1 cellular context compared by ENCODE assay signal in the genomic region with DNA sequence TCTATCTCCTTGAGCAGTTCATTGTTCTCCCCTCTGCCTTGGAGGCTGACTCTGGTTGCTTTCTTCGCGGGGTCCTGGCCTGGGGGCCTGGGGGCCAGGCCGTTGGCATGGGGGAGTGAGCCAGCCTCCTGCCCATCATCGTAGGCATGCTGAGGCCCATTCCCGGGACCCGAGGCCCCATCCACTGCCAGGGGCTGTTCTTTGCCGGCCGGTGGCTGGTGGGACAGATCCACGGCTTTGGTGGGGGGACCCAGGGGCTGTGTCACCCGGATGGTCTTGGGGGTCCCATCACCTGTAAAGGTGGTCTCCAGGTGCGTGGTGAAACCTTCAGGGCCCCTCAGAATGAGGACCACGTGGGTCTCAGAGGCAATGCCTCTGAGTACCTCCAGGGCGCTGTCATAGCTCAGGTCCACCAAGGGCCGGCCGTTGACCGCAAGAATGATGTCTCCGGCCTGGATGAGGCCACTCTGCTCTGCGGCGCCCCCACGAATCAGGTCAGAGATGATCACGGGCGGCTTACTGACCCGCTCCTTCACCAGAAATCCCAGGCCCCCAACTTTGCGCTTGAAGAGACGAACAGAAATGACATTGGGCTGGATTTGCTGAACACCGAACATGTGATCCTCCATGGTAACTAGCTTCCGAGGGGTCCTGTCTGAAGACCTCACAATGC.
TF ChIP-seq lines count a peak whose summit lies in the region.

No MANE protein-coding gene starts in this region.

TF ChIP-seq in K562, 482 proteins besides CTCF, POLR2A, EP300 and RAD21 (continued from another document):
- TF ChIP-seq, protein P1, sequence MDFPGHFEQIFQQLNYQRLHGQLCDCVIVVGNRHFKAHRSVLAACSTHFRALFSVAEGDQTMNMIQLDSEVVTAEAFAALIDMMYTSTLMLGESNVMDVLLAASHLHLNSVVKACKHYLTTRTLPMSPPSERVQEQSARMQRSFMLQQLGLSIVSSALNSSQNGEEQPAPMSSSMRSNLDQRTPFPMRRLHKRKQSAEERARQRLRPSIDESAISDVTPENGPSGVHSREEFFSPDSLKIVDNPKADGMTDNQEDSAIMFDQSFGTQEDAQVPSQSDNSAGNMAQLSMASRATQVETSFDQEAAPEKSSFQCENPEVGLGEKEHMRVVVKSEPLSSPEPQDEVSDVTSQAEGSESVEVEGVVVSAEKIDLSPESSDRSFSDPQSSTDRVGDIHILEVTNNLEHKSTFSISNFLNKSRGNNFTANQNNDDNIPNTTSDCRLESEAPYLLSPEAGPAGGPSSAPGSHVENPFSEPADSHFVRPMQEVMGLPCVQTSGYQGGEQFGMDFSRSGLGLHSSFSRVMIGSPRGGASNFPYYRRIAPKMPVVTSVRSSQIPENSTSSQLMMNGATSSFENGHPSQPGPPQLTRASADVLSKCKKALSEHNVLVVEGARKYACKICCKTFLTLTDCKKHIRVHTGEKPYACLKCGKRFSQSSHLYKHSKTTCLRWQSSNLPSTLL (IDR thresholded peaks at IDR 0.05) = no peak
- no peak for TF ChIP-seq NR2C2 (CRISPR knock-in tag; IDR thresholded peaks at IDR 0.05)
- no peak for TF ChIP-seq NR2C2 (tag; IDR thresholded peaks at IDR 0.05)
- TF ChIP-seq PTBP1 (IDR thresholded peaks at IDR 0.05; ENCODE audit: low read depth, low read length) = no peak
